In the genomic region with DNA sequence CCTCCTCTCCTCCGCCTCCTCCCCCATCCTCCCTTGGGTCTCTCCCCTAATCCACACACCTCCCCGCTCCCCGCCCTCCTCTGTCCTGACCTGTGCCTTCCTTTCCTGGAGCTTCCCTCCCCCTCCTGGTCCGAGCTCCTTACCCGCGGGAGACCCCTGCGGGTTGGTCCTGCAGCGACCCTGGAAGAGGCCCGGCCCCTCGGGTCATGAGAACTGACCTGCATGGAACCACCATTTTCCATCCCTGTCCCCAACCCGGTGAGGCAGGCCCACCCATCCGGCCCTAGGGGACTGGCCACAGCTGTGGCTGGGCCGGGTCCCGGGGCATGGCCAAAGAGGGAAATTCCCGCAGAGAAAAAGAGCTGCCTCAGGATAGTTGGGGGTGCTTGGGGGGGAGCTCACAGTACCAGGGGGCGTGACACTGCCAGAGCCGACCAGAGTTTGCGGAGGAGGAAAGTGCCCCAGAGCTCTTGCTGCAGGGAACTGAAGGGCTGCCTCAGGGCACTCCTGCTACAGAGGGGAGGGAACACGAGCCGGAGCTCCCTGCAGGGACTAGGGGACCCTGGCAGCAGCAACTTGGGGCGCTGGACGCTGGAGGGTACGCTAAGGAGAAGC, we compare ENCODE assay signal across 1 cellular context.
TF ChIP-seq lines count a peak whose summit lies in the region.

No MANE protein-coding gene starts in this region.

TF ChIP-seq in HepG2, 621 proteins besides CTCF, POLR2A, EP300 and RAD21 (continues in another document):
- TF ChIP-seq ZMYM3 (CRISPR knock-in tag; IDR thresholded peaks at IDR 0.05) (peak; percentile 15; the same call in 1 of the 2 replicates), ZNF788 (CRISPR knock-in tag; IDR thresholded peaks at IDR 0.05; ENCODE audit: borderline replicate concordance) (peak; percentile 10; the same call in 1 of the 2 replicates), ZNF768 (CRISPR knock-in tag; IDR thresholded peaks at IDR 0.05) (peak; percentile 3; the same call in 1 of the 2 replicates), MED1 (CRISPR knock-in tag; IDR thresholded peaks at IDR 0.05) (peak; percentile 29), FOXK2 (IDR thresholded peaks at IDR 0.05) (no peak), RXRA (CRISPR knock-in tag; IDR thresholded peaks at IDR 0.05) (peak; percentile 68), MED8 (CRISPR knock-in tag; IDR thresholded peaks at IDR 0.05; ENCODE audit: insufficient replicate concordance) (no peak), MXI1 (IDR thresholded peaks at IDR 0.05; ENCODE audit: borderline replicate concordance, low read depth, low read length) (no peak), PTBP1 (IDR thresholded peaks at IDR 0.05; ENCODE audit: low read depth, low read length, poor library complexity, severe bottlenecking) (peak; percentile 66), HOXA7 (CRISPR knock-in tag; IDR thresholded peaks at IDR 0.05) (no peak), ZSCAN21 (CRISPR knock-in tag; IDR thresholded peaks at IDR 0.05; ENCODE audit: borderline replicate concordance) (0 out of 2 replicates have a peak, but pooled peaks have one; percentile 8), PAWR (CRISPR knock-in tag; IDR thresholded peaks at IDR 0.05; ENCODE audit: borderline replicate concordance) (no peak), ZNF256 (CRISPR knock-in tag; conservative IDR thresholded peaks at IDR 0.05) (0 out of 2 replicates have a peak, but pooled peaks have one; percentile 59), ZNF644 (CRISPR knock-in tag; IDR thresholded peaks at IDR 0.05; ENCODE audit: low read depth) (no peak), MTF1 (CRISPR knock-in tag; IDR thresholded peaks at IDR 0.05) (no peak), KDM2A (CRISPR knock-in tag; IDR thresholded peaks at IDR 0.05; ENCODE audit: borderline replicate concordance, low read depth) (0 out of 2 replicates have a peak, but pooled peaks have one; percentile 13), SRY (CRISPR knock-in tag; IDR thresholded peaks at IDR 0.05) (0 out of 2 replicates have a peak, but pooled peaks have one; percentile 75), MAFG (CRISPR knock-in tag; IDR thresholded peaks at IDR 0.05) (0 out of 2 replicates have a peak, but pooled peaks have one; percentile 13), CCAR2 (optimal IDR thresholded peaks at IDR 0.05; ENCODE audit: low read depth, low read length) (no peak), STAG1 (CRISPR knock-in tag; IDR thresholded peaks at IDR 0.05) (peak; percentile 20; the same call in 1 of the 2 replicates), PHF8 (CRISPR knock-in tag; IDR thresholded peaks at IDR 0.05) (peak; percentile 64), HOXA5 (CRISPR knock-in tag; IDR thresholded peaks at IDR 0.05) (peak; percentile 13; the same call in 1 of the 2 replicates), ZNF549 (CRISPR knock-in tag; IDR thresholded peaks at IDR 0.05) (0 out of 2 replicates have a peak, but pooled peaks have one; percentile 53), NFE2 (CRISPR knock-in tag; IDR thresholded peaks at IDR 0.05) (no peak), DR1 (CRISPR knock-in tag; IDR thresholded peaks at IDR 0.05) (peak; percentile 38; the same call in 1 of the 2 replicates), HNF4G (IDR thresholded peaks at IDR 0.05; ENCODE audit: borderline replicate concordance, low read depth, low read length) (no peak), HNF4G (CRISPR knock-in tag; IDR thresholded peaks at IDR 0.05; ENCODE audit: borderline replicate concordance, low read depth) (no peak; the same call in 1 of the 2 replicates), SNAPC2 (CRISPR knock-in tag; IDR thresholded peaks at IDR 0.05) (0 out of 2 replicates have a peak, but pooled peaks have one; percentile 31), GABPB1 (CRISPR knock-in tag; IDR thresholded peaks at IDR 0.05) (no peak), SMAD9 (CRISPR knock-in tag; IDR thresholded peaks at IDR 0.05) (peak; percentile 29; the same call in 1 of the 2 replicates), SRSF1 (optimal IDR thresholded peaks at IDR 0.05; ENCODE audit: low read depth, low read length) (peak; percentile 57), MIER2 (CRISPR knock-in tag; IDR thresholded peaks at IDR 0.05) (no peak), KLF16 (CRISPR knock-in tag; IDR thresholded peaks at IDR 0.05) (0 out of 4 replicates have a peak, but pooled peaks of 1 of the 2 experiments have one; percentile 24), ZNF207 (IDR thresholded peaks at IDR 0.05; ENCODE audit: borderline replicate concordance) (no peak), ZNF746 (CRISPR knock-in tag; IDR thresholded peaks at IDR 0.05) (peak; percentile 58; the same call in 1 of the 2 replicates), ZNF556 (CRISPR knock-in tag; IDR thresholded peaks at IDR 0.05; ENCODE audit: borderline replicate concordance) (peak; percentile 87), ARNT2 (CRISPR knock-in tag; IDR thresholded peaks at IDR 0.05; ENCODE audit: low read depth) (peak; percentile 43; the same call in 1 of the 2 replicates), KLF11 (CRISPR knock-in tag; IDR thresholded peaks at IDR 0.05) (no peak), ZNF225 (CRISPR knock-in tag; IDR thresholded peaks at IDR 0.05) (peak; percentile 24; the same call in 1 of the 2 replicates), ZNF703 (CRISPR knock-in tag; IDR thresholded peaks at IDR 0.05; ENCODE audit: borderline replicate concordance) (0 out of 2 replicates have a peak, but pooled peaks have one; percentile 50), ZSCAN12 (CRISPR knock-in tag; IDR thresholded peaks at IDR 0.05) (no peak), REL (CRISPR knock-in tag; conservative IDR thresholded peaks at IDR 0.05) (peak; percentile 71), CBX1 (IDR thresholded peaks at IDR 0.05; ENCODE audit: low read depth) (no peak), ISL2 (CRISPR knock-in tag; IDR thresholded peaks at IDR 0.05) (peak; percentile 38; the same call in 1 of the 2 replicates), MTA1 (CRISPR knock-in tag; IDR thresholded peaks at IDR 0.05; ENCODE audit: borderline replicate concordance) (peak; percentile 86; the same call in 1 of the 2 replicates)
- TF ChIP-seq, protein P1, sequence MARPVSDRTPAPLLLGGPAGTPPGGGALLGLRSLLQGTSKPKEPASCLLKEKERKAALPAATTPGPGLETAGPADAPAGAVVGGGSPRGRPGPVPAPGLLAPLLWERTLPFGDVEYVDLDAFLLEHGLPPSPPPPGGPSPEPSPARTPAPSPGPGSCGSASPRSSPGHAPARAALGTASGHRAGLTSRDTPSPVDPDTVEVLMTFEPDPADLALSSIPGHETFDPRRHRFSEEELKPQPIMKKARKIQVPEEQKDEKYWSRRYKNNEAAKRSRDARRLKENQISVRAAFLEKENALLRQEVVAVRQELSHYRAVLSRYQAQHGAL (CRISPR knock-in tag; IDR thresholded peaks at IDR 0.05; ENCODE audit: not compliant biosample characterization) = peak; percentile 83
- TF ChIP-seq, protein P2, sequence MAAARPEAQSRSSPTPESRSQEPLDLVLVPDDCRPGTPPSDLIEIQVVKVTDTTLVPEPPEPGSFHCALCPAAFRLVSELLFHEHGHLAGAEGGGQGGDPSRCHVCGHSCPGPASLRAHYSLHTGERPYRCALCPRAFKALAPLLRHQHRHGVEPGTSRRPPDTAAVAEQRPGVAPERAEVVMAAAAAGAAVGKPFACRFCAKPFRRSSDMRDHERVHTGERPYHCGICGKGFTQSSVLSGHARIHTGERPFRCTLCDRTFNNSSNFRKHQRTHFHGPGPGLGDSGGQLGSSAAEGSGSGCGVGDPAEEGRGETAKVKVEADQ (CRISPR knock-in tag; IDR thresholded peaks at IDR 0.05; ENCODE audit: borderline replicate concordance) = 0 out of 2 replicates have a peak, but pooled peaks have one; percentile 33
- TF ChIP-seq, protein P3, sequence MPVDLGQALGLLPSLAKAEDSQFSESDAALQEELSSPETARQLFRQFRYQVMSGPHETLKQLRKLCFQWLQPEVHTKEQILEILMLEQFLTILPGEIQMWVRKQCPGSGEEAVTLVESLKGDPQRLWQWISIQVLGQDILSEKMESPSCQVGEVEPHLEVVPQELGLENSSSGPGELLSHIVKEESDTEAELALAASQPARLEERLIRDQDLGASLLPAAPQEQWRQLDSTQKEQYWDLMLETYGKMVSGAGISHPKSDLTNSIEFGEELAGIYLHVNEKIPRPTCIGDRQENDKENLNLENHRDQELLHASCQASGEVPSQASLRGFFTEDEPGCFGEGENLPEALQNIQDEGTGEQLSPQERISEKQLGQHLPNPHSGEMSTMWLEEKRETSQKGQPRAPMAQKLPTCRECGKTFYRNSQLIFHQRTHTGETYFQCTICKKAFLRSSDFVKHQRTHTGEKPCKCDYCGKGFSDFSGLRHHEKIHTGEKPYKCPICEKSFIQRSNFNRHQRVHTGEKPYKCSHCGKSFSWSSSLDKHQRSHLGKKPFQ (CRISPR knock-in tag; IDR thresholded peaks at IDR 0.05; ENCODE audit: insufficient replicate concordance) = peak; percentile 28
- TF ChIP-seq, protein P4, sequence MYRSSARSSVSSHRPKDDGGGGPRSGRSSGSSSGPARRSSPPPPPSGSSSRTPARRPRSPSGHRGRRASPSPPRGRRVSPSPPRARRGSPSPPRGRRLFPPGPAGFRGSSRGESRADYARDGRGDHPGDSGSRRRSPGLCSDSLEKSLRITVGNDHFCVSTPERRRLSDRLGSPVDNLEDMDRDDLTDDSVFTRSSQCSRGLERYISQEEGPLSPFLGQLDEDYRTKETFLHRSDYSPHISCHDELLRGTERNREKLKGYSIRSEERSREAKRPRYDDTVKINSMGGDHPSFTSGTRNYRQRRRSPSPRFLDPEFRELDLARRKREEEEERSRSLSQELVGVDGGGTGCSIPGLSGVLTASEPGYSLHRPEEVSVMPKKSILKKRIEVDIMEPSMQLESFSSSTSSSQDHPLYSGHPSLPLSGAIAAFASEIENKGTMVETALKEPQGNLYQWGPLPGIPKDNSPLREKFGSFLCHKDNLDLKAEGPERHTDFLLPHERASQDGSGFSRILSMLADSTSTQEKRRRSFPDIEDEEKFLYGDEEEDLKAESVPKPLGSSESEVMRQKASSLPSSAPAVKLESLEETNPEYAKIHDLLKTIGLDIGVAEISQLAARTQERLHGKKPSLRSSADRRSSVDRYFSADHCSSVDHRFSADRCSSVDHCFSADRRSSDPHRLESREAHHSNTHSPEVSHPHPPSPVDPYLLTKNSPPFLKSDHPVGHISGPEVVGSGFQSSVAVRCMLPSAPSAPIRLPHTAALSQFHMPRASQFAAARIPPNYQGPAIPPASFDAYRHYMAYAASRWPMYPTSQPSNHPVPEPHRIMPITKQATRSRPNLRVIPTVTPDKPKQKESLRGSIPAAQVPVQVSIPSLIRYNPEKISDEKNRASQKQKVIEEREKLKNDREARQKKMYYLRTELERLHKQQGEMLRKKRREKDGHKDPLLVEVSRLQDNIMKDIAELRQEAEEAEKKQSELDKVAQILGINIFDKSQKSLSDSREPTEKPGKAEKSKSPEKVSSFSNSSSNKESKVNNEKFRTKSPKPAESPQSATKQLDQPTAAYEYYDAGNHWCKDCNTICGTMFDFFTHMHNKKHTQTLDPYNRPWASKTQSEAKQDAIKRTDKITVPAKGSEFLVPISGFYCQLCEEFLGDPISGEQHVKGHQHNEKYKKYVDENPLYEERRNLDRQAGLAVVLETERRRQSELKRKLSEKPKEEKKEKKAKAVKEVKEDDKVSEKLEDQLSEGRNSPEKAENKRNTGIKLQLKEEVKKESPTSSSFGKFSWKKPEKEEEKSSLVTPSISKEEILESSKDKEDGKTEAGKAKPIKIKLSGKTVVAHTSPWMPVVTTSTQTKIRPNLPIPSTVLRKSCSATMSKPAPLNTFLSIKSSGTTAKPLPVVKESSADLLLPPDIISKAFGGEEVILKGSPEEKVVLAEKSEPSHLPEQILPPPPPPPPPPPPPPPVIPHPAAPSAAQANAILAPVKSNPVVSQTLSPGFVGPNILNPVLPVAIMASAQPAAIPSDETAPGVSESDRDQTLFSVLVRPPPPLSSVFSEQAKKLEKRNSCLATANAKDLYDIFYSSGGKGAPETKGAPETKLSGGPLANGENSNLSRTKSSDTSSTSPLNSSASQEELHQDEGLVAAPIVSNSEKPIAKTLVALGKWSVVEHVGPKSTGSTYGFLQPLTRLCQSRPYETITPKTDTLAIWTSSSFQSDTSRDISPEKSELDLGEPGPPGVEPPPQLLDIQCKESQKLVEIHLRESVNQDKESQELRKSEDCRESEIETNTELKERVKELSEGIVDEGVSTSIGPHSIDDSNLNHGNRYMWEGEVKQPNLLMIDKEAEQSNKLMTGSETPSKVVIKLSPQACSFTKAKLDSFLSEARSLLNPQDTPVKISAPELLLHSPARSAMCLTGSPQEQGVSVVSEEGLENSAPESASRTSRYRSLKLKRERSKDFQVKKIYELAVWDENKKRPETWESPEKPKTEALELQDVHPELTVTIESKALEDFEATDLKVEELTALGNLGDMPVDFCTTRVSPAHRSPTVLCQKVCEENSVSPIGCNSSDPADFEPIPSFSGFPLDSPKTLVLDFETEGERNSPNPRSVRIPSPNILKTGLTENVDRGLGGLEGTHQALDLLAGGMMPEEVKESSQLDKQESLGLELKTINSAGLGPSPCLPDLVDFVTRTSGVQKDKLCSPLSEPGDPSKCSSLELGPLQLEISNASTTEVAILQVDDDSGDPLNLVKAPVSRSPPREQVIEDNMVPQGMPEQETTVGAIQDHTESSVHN (CRISPR knock-in tag; IDR thresholded peaks at IDR 0.05) = 0 out of 2 replicates have a peak, but pooled peaks have one; percentile 69
- TF ChIP-seq, protein P5, sequence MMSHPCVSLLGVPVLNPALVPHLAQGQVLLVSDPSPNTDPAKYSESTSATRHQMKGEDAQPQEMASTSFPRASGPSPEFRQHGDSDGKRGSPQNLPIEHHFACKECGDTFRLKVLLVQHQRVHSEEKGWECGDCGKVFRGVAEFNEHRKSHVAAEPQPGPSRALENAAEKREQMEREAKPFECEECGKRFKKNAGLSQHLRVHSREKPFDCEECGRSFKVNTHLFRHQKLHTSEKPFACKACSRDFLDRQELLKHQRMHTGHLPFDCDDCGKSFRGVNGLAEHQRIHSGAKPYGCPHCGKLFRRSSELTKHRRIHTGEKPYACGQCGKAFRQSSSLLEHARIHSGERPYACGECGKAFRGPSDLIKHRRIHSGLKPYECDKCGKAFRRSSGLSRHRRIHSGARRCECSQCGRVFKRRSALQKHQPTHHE (CRISPR knock-in tag; IDR thresholded peaks at IDR 0.05; ENCODE audit: borderline replicate concordance) = no peak
- TF ChIP-seq, protein P6, sequence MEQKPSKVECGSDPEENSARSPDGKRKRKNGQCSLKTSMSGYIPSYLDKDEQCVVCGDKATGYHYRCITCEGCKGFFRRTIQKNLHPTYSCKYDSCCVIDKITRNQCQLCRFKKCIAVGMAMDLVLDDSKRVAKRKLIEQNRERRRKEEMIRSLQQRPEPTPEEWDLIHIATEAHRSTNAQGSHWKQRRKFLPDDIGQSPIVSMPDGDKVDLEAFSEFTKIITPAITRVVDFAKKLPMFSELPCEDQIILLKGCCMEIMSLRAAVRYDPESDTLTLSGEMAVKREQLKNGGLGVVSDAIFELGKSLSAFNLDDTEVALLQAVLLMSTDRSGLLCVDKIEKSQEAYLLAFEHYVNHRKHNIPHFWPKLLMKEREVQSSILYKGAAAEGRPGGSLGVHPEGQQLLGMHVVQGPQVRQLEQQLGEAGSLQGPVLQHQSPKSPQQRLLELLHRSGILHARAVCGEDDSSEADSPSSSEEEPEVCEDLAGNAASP (CRISPR knock-in tag; IDR thresholded peaks at IDR 0.05; ENCODE audit: borderline replicate concordance) = no peak
- TF ChIP-seq, protein P7, sequence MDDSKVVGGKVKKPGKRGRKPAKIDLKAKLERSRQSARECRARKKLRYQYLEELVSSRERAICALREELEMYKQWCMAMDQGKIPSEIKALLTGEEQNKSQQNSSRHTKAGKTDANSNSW (CRISPR knock-in tag; IDR thresholded peaks at IDR 0.05; ENCODE audit: borderline replicate concordance) = 0 out of 2 replicates have a peak, but pooled peaks have one; percentile 1
